Comparison of ENCODE assay signal across 5 cellular contexts in the genomic region with DNA sequence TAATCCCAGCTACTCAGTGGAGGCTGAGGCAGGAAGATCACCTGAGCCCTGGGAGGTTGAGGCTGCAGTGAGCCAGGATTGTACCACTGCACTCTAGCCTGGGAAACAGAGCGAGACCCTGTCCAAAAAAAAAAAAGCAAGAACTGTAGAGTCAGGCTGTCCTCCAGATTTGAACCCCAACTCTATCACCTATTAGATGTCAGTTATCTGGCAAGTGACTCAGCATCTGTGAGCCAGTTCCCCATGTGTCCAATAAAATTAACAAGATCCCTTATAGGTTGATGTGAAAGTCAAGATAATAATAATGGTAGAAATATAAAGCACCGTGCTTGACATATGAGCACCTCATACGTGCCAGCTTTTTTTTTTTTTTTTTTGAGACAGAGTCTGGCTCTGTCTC. TPM values are rescaled to one million over a fixed set of nuclear protein-coding genes. Genes with fewer than 3 reads are reported as not detected.
"Had no signal": no experiment of that assay in that cellular context is flagged by ENCODE, and none has a peak within 500 bp of the region (broad histone marks: within the 10 kb centered on the region; RNA-seq: fewer than 3 reads in every experiment).

No MANE protein-coding gene starts in this region.

- H3K27ac Mint-ChIP-seq: GM23338 had no signal

- ATAC-seq: GM23338 had no signal

- H2AFZ ChIP-seq: GM23338 had no signal

- H3K4me2 ChIP-seq: GM23338 had no signal

- H3K4me3 Mint-ChIP-seq: GM23338, H9 had no signal

- DNase-seq: H9, HCEC 1CT, IMR-90 had no signal

- H3K4me3 ChIP-seq: GM23338 had no signal

RNA-seq across cellular contexts. Expression of a gene that starts 22.0 kb away (rescaled TPM):
- total RNA-seq: IMR-90 had no signal

RNA-seq across cellular contexts. Expression of a gene that starts 49.8 kb away (rescaled TPM):
- total RNA-seq: HT-29, IMR-90 had no signal
- polyA plus RNA-seq: IMR-90 had no signal
